Comparison of ENCODE assay signal across 31 cellular contexts in genomic region chrX:6761251-6761650, GRCh38.
DNase-seq lines count a peak whose midpoint lies in the region; ATAC-seq, FAIRE-seq and TF ChIP-seq lines count a peak whose summit lies in the region.
"Had no signal": no experiment of that assay in that cellular context is flagged by ENCODE, and none has a peak within 500 bp of the region (broad histone marks: within the 10 kb centered on the region; RNA-seq: fewer than 3 reads in every experiment).

No MANE protein-coding gene starts in this region.

- H2AFZ ChIP-seq in DND-41 (ENCODE audit: low read depth, low read length) (no peak overlapping the region), Karpas-422 (ENCODE audit: low read length) (no peak overlapping the region)

- H3K27me3 ChIP-seq in DND-41 (ENCODE audit: insufficient read depth, low read length, poor library complexity) (no peaks in the 10 kb centered on the region), Karpas-422 (ENCODE audit: low read length) (no peaks in the 10 kb centered on the region)
- H3K27me3 ChIP-seq: BE2C; BLaER1; BLaER1 treated with 17β-estradiol and CSF1 and Interleukin-3, amounts not matched to agents 10 nM and 100 nM had no signal

- H3K4me2 ChIP-seq in DND-41 (ENCODE audit: insufficient read depth, low read length) (no peak overlapping the region), Karpas-422 (ENCODE audit: low read depth, low read length, poor library complexity, severe bottlenecking) (peak overlapping the region; percentile 70)
- H3K4me2 ChIP-seq: A549; BLaER1; BLaER1 treated with 17β-estradiol and CSF1 and Interleukin-3, amounts not matched to agents 10 nM and 100 nM had no signal

- H3K36me3 ChIP-seq in DND-41 (ENCODE audit: insufficient read depth, low read length) (no peaks in the 10 kb centered on the region), Karpas-422 (ENCODE audit: insufficient read depth, low read length) (no peaks in the 10 kb centered on the region; the same call in 1 of the 2 replicates)
- H3K36me3 ChIP-seq: BE2C; BLaER1; BLaER1 treated with 17β-estradiol and CSF1 and Interleukin-3, amounts not matched to agents 10 nM and 100 nM had no signal

- H3K27ac ChIP-seq in DND-41 (ENCODE audit: low read length) (peak overlapping the region; percentile 20; the same call in 1 of the 2 replicates), Karpas-422 (ENCODE audit: low read length) (peak overlapping the region; percentile 98)
- H3K27ac ChIP-seq: 22Rv1; A549; BLaER1; BLaER1 treated with 17β-estradiol and CSF1 and Interleukin-3, amounts not matched to agents 10 nM and 100 nM; C4-2B had no signal

- no peaks in the 10 kb centered on the region for H3K9me2 ChIP-seq in Karpas-422 (replicated peaks; ENCODE audit: insufficient read depth, low read length)

- DNase-seq in DND-41 (no peak), GM12892 (ENCODE audit: insufficient read length) (no peak), Karpas-422 (peak; percentile 96), AG08396 (ENCODE audit: low spot score) (no peak), NCI-H510A treated with DMSO at 0.1 percent for 48 hours (lab: John Stamatoyannopoulos, UW) (no peak)
- no peak for DNase-seq in stimulated activated CD8-positive, alpha-beta memory T cell treated with anti-CD3 and anti-CD28 coated beads, Interleukin-4, amount 100 ng/mL, for 48 hours
- DNase-seq: 8988T; ACHN; AML-193; BE2C; C1 segment of cervical spinal cord; Caco-2; Calu3; CD4-positive, alpha-beta memory T cell; CD4-positive, alpha-beta T cell; CD4-positive, CD25-positive, alpha-beta regulatory T cell; CD8-positive, alpha-beta memory T cell; CD8-positive, alpha-beta T cell; COR-L47; DMS 273 treated with DMSO at 0.1 percent for 48 hours; DMS153; DMS53; DMS79; DMS79 treated with DMSO at 0.1 percent for 48 hours; EL had no signal

- ATAC-seq in DND-41 (ENCODE audit: insufficient read depth, low read depth): no peak
- ATAC-seq: A549; CD8-positive, alpha-beta T cell had no signal

- H3K9me3 ChIP-seq in DND-41 (ENCODE audit: insufficient read depth, low read length, severe bottlenecking) (peaks cover 8% of the 10 kb centered on the region), Karpas-422 (ENCODE audit: low read length) (no peaks in the 10 kb centered on the region)
- H3K9me3 ChIP-seq: A549, BE2C, BLaER1, Caco-2 had no signal

- no peak for TF ChIP-seq POLR2A in GM12892 (IDR thresholded peaks at IDR 0.05; ENCODE audit: low read depth, low read length)

- H3K9ac ChIP-seq in DND-41 (ENCODE audit: low read depth, low read length) (no peak overlapping the region), Karpas-422 (ENCODE audit: low read length) (peak overlapping the region; percentile 70)
- H3K9ac ChIP-seq: BLaER1; BLaER1 treated with 17β-estradiol and CSF1 and Interleukin-3, amounts not matched to agents 10 nM and 100 nM had no signal

- no peaks in the 10 kb centered on the region for H3K4me1 ChIP-seq in DND-41 (ENCODE audit: insufficient read depth, low read length)
- peaks cover 80% of the 10 kb centered on the region for H3K4me1 ChIP-seq in Karpas-422 (ENCODE audit: low read length)
- H3K4me1 ChIP-seq: A549; BE2C; BLaER1; BLaER1 treated with 17β-estradiol and CSF1 and Interleukin-3, amounts not matched to agents 10 nM and 100 nM; Caco-2 had no signal

- H4K20me1 ChIP-seq in DND-41 (ENCODE audit: insufficient read depth, low read length) (no peaks in the 10 kb centered on the region), Karpas-422 (ENCODE audit: insufficient read depth, low read depth, low read length) (no peaks in the 10 kb centered on the region)
- H4K20me1 ChIP-seq: BLaER1; BLaER1 treated with 17β-estradiol and CSF1 and Interleukin-3, amounts not matched to agents 10 nM and 100 nM had no signal

- H3K4me3 ChIP-seq in DND-41 (ENCODE audit: low read depth in 1 of 2, low read length in 2 of 2): no peak overlapping the region
- H3K4me3 ChIP-seq in Karpas-422 (ENCODE audit: low read length): peak overlapping the region; percentile 37
- H3K4me3 ChIP-seq: A549; BLaER1; BLaER1 treated with 17β-estradiol and CSF1 and Interleukin-3, amounts not matched to agents 10 nM and 100 nM had no signal

- peak; percentile 56 for FAIRE-seq in GM12892 (lab: Jason Lieb, UNC)
- FAIRE-seq: A204.1, A549 had no signal

- H3K79me2 ChIP-seq in DND-41 (ENCODE audit: insufficient read depth, low read length) (no peaks in the 10 kb centered on the region), Karpas-422 (ENCODE audit: low read length) (no peaks in the 10 kb centered on the region)

- TF ChIP-seq CTCF in DND-41 (IDR thresholded peaks at IDR 0.05; ENCODE audit: borderline replicate concordance, extremely low read depth, low read length, poor library complexity, severe bottlenecking): no peak
